In genomic region chr10:50262625-50263024, GRCh38 we compare ENCODE assay signal across 1 cellular context.
TF ChIP-seq lines count a peak whose summit lies in the region.
"Not testable (repeated sequence)": the region's sequence is repeated elsewhere in the genome, so short reads cannot be mapped to it uniquely, and the experiment has no call there.

No MANE protein-coding gene starts in this region.

TF ChIP-seq in HepG2, 621 proteins besides CTCF, POLR2A, EP300 and RAD21 (continued from another document):
- TF ChIP-seq ARID5B (CRISPR knock-in tag; IDR thresholded peaks at IDR 0.05) (peak; percentile 53; the same call in 1 of the 2 replicates), HDAC1 (CRISPR knock-in tag; IDR thresholded peaks at IDR 0.05) (0 out of 2 replicates have a peak, but pooled peaks have one; percentile 16), FOXA3 (CRISPR knock-in tag; IDR thresholded peaks at IDR 0.05) (peak; percentile 29; the same call in 1 of the 2 replicates), ZMYM4 (CRISPR knock-in tag; IDR thresholded peaks at IDR 0.05) (peak; percentile 51; the same call in 1 of the 2 replicates), HDAC2 (CRISPR knock-in tag; IDR thresholded peaks at IDR 0.05) (0 out of 2 replicates have a peak, but pooled peaks have one; percentile 17), ZNF687 (CRISPR knock-in tag; IDR thresholded peaks at IDR 0.05) (peak; percentile 50), ZBTB7B (CRISPR knock-in tag; IDR thresholded peaks at IDR 0.05) (0 out of 2 replicates have a peak, but pooled peaks have one; percentile 32), SOX6 (CRISPR knock-in tag; IDR thresholded peaks at IDR 0.05) (peak; percentile 10; the same call in 1 of the 2 replicates), TBX2 (CRISPR knock-in tag; IDR thresholded peaks at IDR 0.05; ENCODE audit: borderline replicate concordance) (0 out of 2 replicates have a peak, but pooled peaks have one; percentile 46)
- TF ChIP-seq, protein P1, sequence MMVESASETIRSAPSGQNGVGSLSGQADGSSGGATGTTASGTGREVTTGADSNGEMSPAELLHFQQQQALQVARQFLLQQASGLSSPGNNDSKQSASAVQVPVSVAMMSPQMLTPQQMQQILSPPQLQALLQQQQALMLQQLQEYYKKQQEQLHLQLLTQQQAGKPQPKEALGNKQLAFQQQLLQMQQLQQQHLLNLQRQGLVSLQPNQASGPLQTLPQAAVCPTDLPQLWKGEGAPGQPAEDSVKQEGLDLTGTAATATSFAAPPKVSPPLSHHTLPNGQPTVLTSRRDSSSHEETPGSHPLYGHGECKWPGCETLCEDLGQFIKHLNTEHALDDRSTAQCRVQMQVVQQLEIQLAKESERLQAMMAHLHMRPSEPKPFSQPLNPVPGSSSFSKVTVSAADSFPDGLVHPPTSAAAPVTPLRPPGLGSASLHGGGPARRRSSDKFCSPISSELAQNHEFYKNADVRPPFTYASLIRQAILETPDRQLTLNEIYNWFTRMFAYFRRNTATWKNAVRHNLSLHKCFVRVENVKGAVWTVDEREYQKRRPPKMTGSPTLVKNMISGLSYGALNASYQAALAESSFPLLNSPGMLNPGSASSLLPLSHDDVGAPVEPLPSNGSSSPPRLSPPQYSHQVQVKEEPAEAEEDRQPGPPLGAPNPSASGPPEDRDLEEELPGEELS (CRISPR knock-in tag; IDR thresholded peaks at IDR 0.05): peak; percentile 49; the same call in 1 of the 2 replicates
- TF ChIP-seq, protein P2, sequence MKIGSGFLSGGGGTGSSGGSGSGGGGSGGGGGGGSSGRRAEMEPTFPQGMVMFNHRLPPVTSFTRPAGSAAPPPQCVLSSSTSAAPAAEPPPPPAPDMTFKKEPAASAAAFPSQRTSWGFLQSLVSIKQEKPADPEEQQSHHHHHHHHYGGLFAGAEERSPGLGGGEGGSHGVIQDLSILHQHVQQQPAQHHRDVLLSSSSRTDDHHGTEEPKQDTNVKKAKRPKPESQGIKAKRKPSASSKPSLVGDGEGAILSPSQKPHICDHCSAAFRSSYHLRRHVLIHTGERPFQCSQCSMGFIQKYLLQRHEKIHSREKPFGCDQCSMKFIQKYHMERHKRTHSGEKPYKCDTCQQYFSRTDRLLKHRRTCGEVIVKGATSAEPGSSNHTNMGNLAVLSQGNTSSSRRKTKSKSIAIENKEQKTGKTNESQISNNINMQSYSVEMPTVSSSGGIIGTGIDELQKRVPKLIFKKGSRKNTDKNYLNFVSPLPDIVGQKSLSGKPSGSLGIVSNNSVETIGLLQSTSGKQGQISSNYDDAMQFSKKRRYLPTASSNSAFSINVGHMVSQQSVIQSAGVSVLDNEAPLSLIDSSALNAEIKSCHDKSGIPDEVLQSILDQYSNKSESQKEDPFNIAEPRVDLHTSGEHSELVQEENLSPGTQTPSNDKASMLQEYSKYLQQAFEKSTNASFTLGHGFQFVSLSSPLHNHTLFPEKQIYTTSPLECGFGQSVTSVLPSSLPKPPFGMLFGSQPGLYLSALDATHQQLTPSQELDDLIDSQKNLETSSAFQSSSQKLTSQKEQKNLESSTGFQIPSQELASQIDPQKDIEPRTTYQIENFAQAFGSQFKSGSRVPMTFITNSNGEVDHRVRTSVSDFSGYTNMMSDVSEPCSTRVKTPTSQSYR (CRISPR knock-in tag; IDR thresholded peaks at IDR 0.05; ENCODE audit: borderline replicate concordance): peak; percentile 88
- not testable (repeated sequence) for TF ChIP-seq SOX6 (IDR thresholded peaks at IDR 0.05)
